Comparison of ENCODE assay signal across 9 cellular contexts in the genomic region with DNA sequence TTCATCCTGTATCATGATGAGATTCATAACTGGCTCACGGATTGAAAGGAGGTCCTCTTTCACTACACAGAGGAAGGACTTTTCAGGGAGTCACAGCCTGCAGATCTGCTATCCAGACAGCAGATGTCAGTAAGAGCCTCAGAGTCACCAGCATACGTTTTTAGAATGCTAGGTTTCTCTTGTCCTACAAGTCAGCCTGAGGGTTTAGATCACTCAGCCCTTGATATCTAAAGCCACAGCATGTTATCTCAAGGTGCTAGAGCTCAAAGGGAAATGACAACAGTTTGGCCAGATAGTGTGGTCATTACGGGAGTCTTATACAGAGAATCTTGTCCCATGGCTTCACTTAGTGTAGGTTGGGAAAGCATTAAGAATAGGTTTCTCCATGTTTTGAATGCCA. TPM values are rescaled to one million over a fixed set of nuclear protein-coding genes. Genes with fewer than 3 reads are reported as not detected.
DNase-seq lines count a peak whose midpoint lies in the region; ATAC-seq and TF ChIP-seq lines count a peak whose summit lies in the region.
"Had no signal": no experiment of that assay in that cellular context is flagged by ENCODE, and none has a peak within 500 bp of the region (broad histone marks: within the 10 kb centered on the region; RNA-seq: fewer than 3 reads in every experiment).

No MANE protein-coding gene starts in this region.

- H3K36me3 ChIP-seq in left ventricle myocardium inferior (no peaks in the 10 kb centered on the region), aorta (ENCODE audit: control insufficient read depth in 1 of 2, insufficient read depth in 2 of 2, low read length in 1 of 2) (no peaks in the 10 kb centered on the region)
- H3K36me3 ChIP-seq: BLaER1 treated with 17β-estradiol and CSF1 and Interleukin-3, amounts not matched to agents 10 nM and 100 nM had no signal

- H3K9me3 ChIP-seq in left ventricle myocardium inferior (replicated peaks) (no peaks in the 10 kb centered on the region), aorta (ENCODE audit: control insufficient read depth, low read length) (no peaks in the 10 kb centered on the region)
- H3K9me3 ChIP-seq: BLaER1 treated with 17β-estradiol and CSF1 and Interleukin-3, amounts not matched to agents 10 nM and 100 nM had no signal

- intact Hi-C loops in left ventricle myocardium inferior (cut with micrococcal nuclease) (loop anchor here (10.0 kb wide), 1 partner anchor 183 kb away; no protein-coding TSS in a partner anchor), aorta (cut with DNase I) (loop anchor here in 1 of 2 donors (5.0 kb wide), 1 partner anchor 191 kb away; no protein-coding TSS in a partner anchor)

- peak; percentile 61 for TF ChIP-seq CTCF in left ventricle myocardium inferior (IDR thresholded peaks at IDR 0.05; ENCODE audit: borderline replicate concordance)

- 22 to 27% methylated on average over 3 of the region's 3 CpGs for WGBS in aorta, 2 donors

- H3K4me3 ChIP-seq in left ventricle myocardium inferior = no peak overlapping the region
- H3K4me3 ChIP-seq in aorta (ENCODE audit: low read length in 2 of 2) = no peak overlapping the region
- H3K4me3 ChIP-seq: BLaER1 treated with 17β-estradiol and CSF1 and Interleukin-3, amounts not matched to agents 10 nM and 100 nM had no signal

- H3K27me3 ChIP-seq in left ventricle myocardium inferior (ENCODE audit: low read depth) (peaks cover 4% of the 10 kb centered on the region), aorta (ENCODE audit: control insufficient read depth in 1 of 2, insufficient read depth in 2 of 2, low read length in 1 of 2) (no peaks in the 10 kb centered on the region)
- H3K27me3 ChIP-seq: BLaER1 treated with 17β-estradiol and CSF1 and Interleukin-3, amounts not matched to agents 10 nM and 100 nM had no signal

- H3K27ac ChIP-seq in left ventricle myocardium inferior (replicated peaks) = no peak overlapping the region
- H3K27ac ChIP-seq in aorta (ENCODE audit: low read depth in 1 of 2, low read length in 2 of 2) = no peak overlapping the region
- H3K27ac ChIP-seq: BLaER1 treated with 17β-estradiol and CSF1 and Interleukin-3, amounts not matched to agents 10 nM and 100 nM had no signal

- H3K4me1 ChIP-seq in left ventricle myocardium inferior = no peaks in the 10 kb centered on the region
- H3K4me1 ChIP-seq in aorta (ENCODE audit: control insufficient read depth in 1 of 2, insufficient read depth in 2 of 2, low read length in 2 of 2) = no peaks in the 10 kb centered on the region

- peak; percentile 77 for ATAC-seq in HG03103 (IDR thresholded peaks at IDR 0.05; ENCODE audit: low read depth, unreplicated experiment)
- ATAC-seq in aorta (ENCODE audit: low FRiP score) = peak; percentile 48
- ATAC-seq in GM19463 (IDR thresholded peaks at IDR 0.05; ENCODE audit: unreplicated experiment) = no peak

- DNase-seq in NCI-H1417 (lab: John Stamatoyannopoulos, UW) (peak in 2 of 3 experiments; percentile 1 to 50), NCI-H1417 treated with DMSO at 0.1 percent for 48 hours (lab: John Stamatoyannopoulos, UW) (no peak), SK-N-DZ (ENCODE audit: low spot score) (peak; percentile 66), left ventricle myocardium inferior (no peak), aorta (no peak)
- no peak for DNase-seq in stimulated activated CD4-positive, alpha-beta T cell treated with anti-CD3 and anti-CD28 coated beads, Interleukin-4, amount 100 ng/mL, for 4 hours

RNA-seq across cellular contexts. Expression of gene SLC46A2, which starts 30.9 kb away (rescaled TPM):
- not detected in 2 replicates for polyA plus RNA-seq in SK-N-DZ (2014; cell fraction: cytosol; rRNA removed)
- not detected in 2 replicates for polyA plus RNA-seq in SK-N-DZ (2014; cell fraction: nucleus; rRNA removed)
- total RNA-seq in left ventricle myocardium inferior (not detected), aorta (under 1 TPM in 1 of 2 donors, not detected in 1; 0.18 TPM)
- not detected for polyA plus RNA-seq in aorta

Comparison
In these comparisons a context has a peak if more than half of its experiments do, and no peak if none do; other contexts are left out.
1. DNase-seq: peak in NCI-H1417 (2 of 3) and SK-N-DZ (single experiment); none in NCI-H1417 treated with DMSO at 0.1 percent for 48 hours (single experiment), left ventricle myocardium inferior (single experiment), aorta (0 of 2) and stimulated activated CD4-positive, alpha-beta T cell treated with anti-CD3 and anti-CD28 coated beads, Interleukin-4, amount 100 ng/mL, for 4 hours (0 of 2).